8 cellular contexts compared by ENCODE assay signal in the genomic region with DNA sequence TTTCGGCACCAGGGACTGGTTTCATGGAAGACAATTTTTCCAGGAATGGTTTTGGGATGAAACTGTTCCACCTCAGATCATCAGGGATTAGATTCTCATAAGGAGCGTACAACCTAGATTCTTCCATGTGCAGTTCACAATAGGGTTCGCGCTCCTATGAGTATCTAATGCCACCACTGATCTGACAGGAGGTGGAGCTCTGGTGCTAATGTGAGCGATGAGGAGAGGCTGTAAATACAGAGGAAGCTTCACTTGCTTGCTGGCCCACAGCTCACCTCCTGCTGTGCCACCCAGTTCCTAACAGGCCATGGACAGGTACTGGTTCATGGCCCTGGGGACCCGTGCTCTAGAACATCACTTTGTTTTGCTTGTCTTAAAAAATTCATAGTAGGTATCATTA. TPM values are rescaled to one million over a fixed set of nuclear protein-coding genes. Genes with fewer than 3 reads are reported as not detected.
DNase-seq lines count a peak whose midpoint lies in the region; TF ChIP-seq lines count a peak whose summit lies in the region.

No MANE protein-coding gene starts in this region.

- H3K36me3 ChIP-seq in WERI-Rb-1 (no peaks in the 10 kb centered on the region), esophagus squamous epithelium (no peaks in the 10 kb centered on the region), ovary (no peaks in the 10 kb centered on the region)

- TF ChIP-seq EP300 in ovary (IDR thresholded peaks at IDR 0.05), result no peak

- no peak overlapping the region for H3K4me3 ChIP-seq in WERI-Rb-1 (ENCODE audit: low read depth, low read length)
- no peak overlapping the region for H3K4me3 ChIP-seq in esophagus squamous epithelium
- no peak overlapping the region for H3K4me3 ChIP-seq in ovary

- intact Hi-C loops in esophagus squamous epithelium (cut with DNase I), result loop anchor here (10.0 kb wide), 1 partner anchor 72 kb away; no protein-coding TSS in a partner anchor
- intact Hi-C loops in ovary (cut with DNase I), result no loop called here

- peak; percentile 25; the same call in 1 of the 2 replicates for TF ChIP-seq CTCF in LNCAP (IDR thresholded peaks at IDR 0.05)
- TF ChIP-seq CTCF in WERI-Rb-1 (IDR thresholded peaks at IDR 0.05; ENCODE audit: low read depth, low read length), result peak; percentile 55
- TF ChIP-seq CTCF in esophagus squamous epithelium (IDR thresholded peaks at IDR 0.05), result peak in 4 of 6 experiments; percentile 11 to 45 (median 30)
- no peak for TF ChIP-seq CTCF in ovary (IDR thresholded peaks at IDR 0.05)

- peak; percentile 21 for DNase-seq in activated T-cell treated with anti-CD3 and anti-CD28 coated beads for 1 hour (ENCODE audit: low read depth)
- DNase-seq in activated T-cell treated with anti-CD3 and anti-CD28 coated beads, Interleukin-2, amount 50 U/mL, for 24 hours, result no peak
- peak; percentile 75 for DNase-seq in WERI-Rb-1
- DNase-seq in esophagus squamous epithelium (lab: John Stamatoyannopoulos, UW), result no peak
- DNase-seq in stimulated activated CD4-positive, alpha-beta T cell treated with anti-CD3 and anti-CD28 coated beads, Interleukin-4, amount 100 ng/mL, for 1 hour, result peak; percentile 20
- DNase-seq in ovary, result no peak
- DNase-seq in NCI-H774 (lab: John Stamatoyannopoulos, UW), result no peak

- no peak overlapping the region for H3K27ac Mint-ChIP-seq in activated T-cell treated with anti-CD3 and anti-CD28 coated beads, Interleukin-2, amount 50 U/mL, for 24 hours

- no peak overlapping the region for H3K4me3 Mint-ChIP-seq in activated T-cell treated with anti-CD3 and anti-CD28 coated beads, Interleukin-2, amount 50 U/mL, for 24 hours

- H3K27me3 ChIP-seq in WERI-Rb-1 (ENCODE audit: insufficient read depth, low read depth, severe bottlenecking) (no peaks in the 10 kb centered on the region), esophagus squamous epithelium (no peaks in the 10 kb centered on the region), ovary (no peaks in the 10 kb centered on the region)

- H3K27ac ChIP-seq in WERI-Rb-1 (no peak overlapping the region), esophagus squamous epithelium (peak overlapping the region in 3 of 4 donors; percentile 52 to 74 (median 66)), ovary (no peak overlapping the region)

- H3K4me1 ChIP-seq in esophagus squamous epithelium, result peaks cover 0 to 63% (median 6%) of the 10 kb centered on the region in 3 donors
- H3K4me1 ChIP-seq in ovary (ENCODE audit: insufficient read depth), result no peaks in the 10 kb centered on the region

- no peaks in the 10 kb centered on the region for H3K9me3 ChIP-seq in WERI-Rb-1 (ENCODE audit: severe bottlenecking)
- no peaks in the 10 kb centered on the region for H3K9me3 ChIP-seq in esophagus squamous epithelium
- H3K9me3 ChIP-seq in ovary, result no peaks in the 10 kb centered on the region

- no peaks in the 10 kb centered on the region for H3K27me3 Mint-ChIP-seq in activated T-cell treated with anti-CD3 and anti-CD28 coated beads, Interleukin-2, amount 50 U/mL, for 24 hours

- 43 to 56% methylated on average over 6 of the region's 6 CpGs for WGBS in esophagus squamous epithelium, 2 donors
- WGBS in ovary, 3 donors, result 67 to 71% (median 70%) methylated on average over 6 of the region's 6 CpGs

- no peaks in the 10 kb centered on the region for H3K9me3 Mint-ChIP-seq in activated T-cell treated with anti-CD3 and anti-CD28 coated beads, Interleukin-2, amount 50 U/mL, for 24 hours

- peaks cover 31% of the 10 kb centered on the region for H3K4me1 Mint-ChIP-seq in activated T-cell treated with anti-CD3 and anti-CD28 coated beads, Interleukin-2, amount 50 U/mL, for 24 hours (ENCODE audit: low read depth)

- no peaks in the 10 kb centered on the region for H3K36me3 Mint-ChIP-seq in activated T-cell treated with anti-CD3 and anti-CD28 coated beads, Interleukin-2, amount 50 U/mL, for 24 hours (ENCODE audit: low read depth)

- TF ChIP-seq POLR2A in esophagus squamous epithelium (IDR thresholded peaks at IDR 0.05) (no peak), ovary (IDR thresholded peaks at IDR 0.05) (no peak)

RNA-seq across cellular contexts. Expression of a gene that starts 41.8 kb away (rescaled TPM):
- total RNA-seq in esophagus squamous epithelium (10 to 100 TPM in 2 of 4 donors, 1 to 10 TPM in 2; 8.7 to 15.2 (median 9.8) TPM), ovary (1 to 10 TPM; 2.7 to 9.3 (median 7.9) TPM)
- polyA plus RNA-seq in ovary, result 1 to 10 TPM; 2.0 to 6.8 TPM

Comparison
In these comparisons a context has a peak if more than half of its experiments do, and no peak if none do; other contexts are left out.
1. DNase-seq: peak in activated T-cell treated with anti-CD3 and anti-CD28 coated beads for 1 hour (single experiment), WERI-Rb-1 (single experiment) and stimulated activated CD4-positive, alpha-beta T cell treated with anti-CD3 and anti-CD28 coated beads, Interleukin-4, amount 100 ng/mL, for 1 hour (single experiment); none in activated T-cell treated with anti-CD3 and anti-CD28 coated beads, Interleukin-2, amount 50 U/mL, for 24 hours (single experiment), esophagus squamous epithelium (single experiment), ovary (0 of 5) and NCI-H774 (single experiment).
2. CTCF ChIP-seq: peak in LNCAP (single experiment), WERI-Rb-1 (single experiment) and esophagus squamous epithelium (4 of 6); none in ovary (0 of 3).
3. H3K27ac ChIP-seq: peak in esophagus squamous epithelium (3 of 4); none in WERI-Rb-1 (single experiment) and ovary (0 of 2).